ENCODE assay signal across 8 cellular contexts in the genomic region with DNA sequence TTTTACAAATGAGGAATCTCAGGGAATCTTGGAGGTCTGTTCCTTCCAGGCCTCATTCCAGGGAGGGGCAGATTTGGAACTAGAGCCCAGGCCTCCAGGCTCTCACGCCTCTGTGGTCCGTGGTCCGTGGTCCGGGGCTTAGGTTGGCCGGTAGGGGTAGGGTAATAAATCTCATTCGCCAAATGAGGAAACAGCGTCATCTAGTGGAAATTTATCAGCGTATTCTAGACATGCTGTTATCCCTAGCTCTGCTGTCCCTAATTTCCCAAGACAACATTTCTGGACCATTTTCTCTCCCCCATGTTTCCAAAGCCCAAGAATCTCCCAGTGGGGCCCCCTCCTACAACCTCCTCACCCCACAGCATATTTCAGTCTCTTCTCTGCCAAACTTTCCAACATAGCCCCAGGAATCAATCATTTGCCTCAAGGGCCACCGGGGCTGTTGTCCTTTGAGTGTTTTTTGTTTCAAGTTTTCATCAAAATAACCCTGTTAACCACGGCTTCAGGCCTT.
DNase-seq lines count a peak whose midpoint lies in the region; ATAC-seq and TF ChIP-seq lines count a peak whose summit lies in the region.

No MANE protein-coding gene starts in this region.

- H3K9ac ChIP-seq in SU-DHL-6 (ENCODE audit: low read length) = no peak overlapping the region

- POLR2A ChIA-PET in A673 (lab: Charles Lee; ENCODE audit: low non-redundant PET) = interaction anchor here (1.0 kb wide), 1 partner anchor 649 kb away, joined by 3 read pairs; no protein-coding TSS in a partner anchor

- H3K4me3 ChIP-seq in A673 (ENCODE audit: low read depth, low read length, poor library complexity, severe bottlenecking) (no peak overlapping the region), SU-DHL-6 (ENCODE audit: insufficient read depth, low read length, poor library complexity, severe bottlenecking) (no peak overlapping the region)

- H3K36me3 ChIP-seq in A673 (ENCODE audit: insufficient read depth, low read length, poor library complexity, severe bottlenecking) (no peaks in the 10 kb centered on the region), SU-DHL-6 (ENCODE audit: low read length) (no peaks in the 10 kb centered on the region)

- H4K20me1 ChIP-seq in SU-DHL-6 (ENCODE audit: low read depth, low read length) = no peaks in the 10 kb centered on the region

- peak; percentile 62 for ATAC-seq in HG02870 (IDR thresholded peaks at IDR 0.05; ENCODE audit: unreplicated experiment)
- ATAC-seq in left colon = peak; percentile 97

- intact Hi-C loops in A673 (cut with micrococcal nuclease; ENCODE audit: unreplicated experiment) = loop anchor here (1.0 to 10.0 kb wide), 7 partner anchors 148 to 711 kb away; no protein-coding TSS in a partner anchor
- intact Hi-C loops in left colon (cut with DNase I, micrococcal nuclease) = loop anchor here in 1 of 2 donors (5.0 kb wide), 1 partner anchor 651 kb away; no protein-coding TSS in a partner anchor

- H3K79me2 ChIP-seq in SU-DHL-6 (ENCODE audit: insufficient read depth, low read length) = no peaks in the 10 kb centered on the region

- H2AFZ ChIP-seq in SU-DHL-6 (ENCODE audit: low read depth, low read length, severe bottlenecking) = no peak overlapping the region

- peak; percentile 87 for DNase-seq in A673 (ENCODE audit: low spot score)
- peak; percentile 74 for DNase-seq in NCI-H1436 (lab: John Stamatoyannopoulos, UW)
- DNase-seq in cerebellum (ENCODE audit: low spot score) = peak; percentile 65
- peak in 1 of 2 donors; percentile 8 for DNase-seq in left colon
- DNase-seq in stimulated activated CD4-positive, alpha-beta T cell treated with anti-CD3 and anti-CD28 coated beads, Interleukin-4, amount 100 ng/mL, for 1 hour = peak; percentile 5

- no TSS peak for BruUV-seq in A673 (replicated peaks; lab: Mats Ljungman, UMichigan)

- peaks cover 20% of the 10 kb centered on the region for H3K4me1 ChIP-seq in A673 (ENCODE audit: insufficient read depth, low read length, poor library complexity, severe bottlenecking)

- no peaks in the 10 kb centered on the region for H3K9me2 ChIP-seq in SU-DHL-6 (replicated peaks; ENCODE audit: insufficient read depth, low read length)

- peak; percentile 89 for TF ChIP-seq CTCF in A673 (conservative IDR thresholded peaks at IDR 0.05; ENCODE audit: low read depth, low read length)
- TF ChIP-seq CTCF in GM12874 (IDR thresholded peaks at IDR 0.05; ENCODE audit: insufficient read depth, low read depth, low read length) = peak; percentile 80
- peak; percentile 49 for TF ChIP-seq CTCF in SU-DHL-6 (IDR thresholded peaks at IDR 0.05; ENCODE audit: insufficient read depth, low read length, poor library complexity, severe bottlenecking)

- H3K27me3 ChIP-seq in A673 (replicated peaks; ENCODE audit: insufficient read depth, low read depth, low read length, poor library complexity) (no peaks in the 10 kb centered on the region), SU-DHL-6 (ENCODE audit: low read length) (no peaks in the 10 kb centered on the region)

- no peak overlapping the region for H3K27ac ChIP-seq in A673 (ENCODE audit: low read depth, low read length, poor library complexity, severe bottlenecking)
- H3K27ac ChIP-seq in SU-DHL-6 (ENCODE audit: low read depth, low read length) = no peak overlapping the region

- H3K9me3 ChIP-seq in A673 (ENCODE audit: low read depth, low read length, poor library complexity, severe bottlenecking) = no peaks in the 10 kb centered on the region
- H3K9me3 ChIP-seq in SU-DHL-6 (ENCODE audit: insufficient read depth, low read length) = no peaks in the 10 kb centered on the region

- CTCF ChIA-PET in A673 (lab: Charles Lee) = interaction anchor here (0.7 to 1.8 kb wide), 11 partner anchors 12 to 669 kb away, joined by 3 to 17 read pairs (median 5); no protein-coding TSS in a partner anchor

- no peak overlapping the region for H3K4me2 ChIP-seq in SU-DHL-6 (ENCODE audit: low read depth, low read length, poor library complexity, severe bottlenecking)

- no peaks in the 10 kb centered on the region for H3F3A ChIP-seq in SU-DHL-6 (ENCODE audit: insufficient read depth)
